In genomic region chr1:82371844-82372498, GRCh38 we compare ENCODE assay signal across 17 cellular contexts.
"Had no signal": no experiment of that assay in that cellular context is flagged by ENCODE, and none has a peak within 500 bp of the region (broad histone marks: within the 10 kb centered on the region; RNA-seq: fewer than 3 reads in every experiment).

No MANE protein-coding gene starts in this region.

- H3K4me3 Mint-ChIP-seq: activated naive CD8-positive, alpha-beta T cell treated with anti-CD3 and anti-CD28 coated beads for 36 hours; neural crest cell; stimulated activated naive CD8-positive, alpha-beta T cell treated with anti-CD3 and anti-CD28 coated beads, Interleukin-15, Interleukin-2, amounts not matched to agents 100 ng/mL and 50 ng/mL, for 24 hours; T-helper 1 cell treated with Interleukin-12 subunit alpha and Interleukin-12 subunit beta and Interleukin-4 antibody, amounts not matched to agents 30 μg/mL and 1 μg/mL, for 36 hours had no signal

- H2AFZ ChIP-seq: parathyroid adenoma had no signal

- H3K4me3 ChIP-seq: gastroesophageal sphincter, left ventricle myocardium inferior, testis had no signal

- H3K27ac Mint-ChIP-seq: activated naive CD8-positive, alpha-beta T cell treated with anti-CD3 and anti-CD28 coated beads for 36 hours; stimulated activated naive CD8-positive, alpha-beta T cell treated with anti-CD3 and anti-CD28 coated beads, Interleukin-15, Interleukin-2, amounts not matched to agents 100 ng/mL and 50 ng/mL, for 24 hours; T-helper 1 cell treated with Interleukin-12 subunit alpha and Interleukin-12 subunit beta and Interleukin-4 antibody, amounts not matched to agents 30 μg/mL and 1 μg/mL, for 36 hours had no signal

- H3K9ac ChIP-seq: parathyroid adenoma had no signal

- H3K27ac ChIP-seq: gastroesophageal sphincter, left ventricle myocardium inferior, parathyroid adenoma, testis had no signal

- H3K27me3 Mint-ChIP-seq: activated naive CD8-positive, alpha-beta T cell treated with anti-CD3 and anti-CD28 coated beads for 36 hours; stimulated activated naive CD8-positive, alpha-beta T cell treated with anti-CD3 and anti-CD28 coated beads, Interleukin-15, Interleukin-2, amounts not matched to agents 100 ng/mL and 50 ng/mL, for 24 hours had no signal

- H3K27me3 ChIP-seq: gastroesophageal sphincter, testis had no signal

- H3K4me1 ChIP-seq: left ventricle myocardium inferior, parathyroid adenoma, testis had no signal

- H3K9me3 Mint-ChIP-seq: activated naive CD8-positive, alpha-beta T cell treated with anti-CD3 and anti-CD28 coated beads for 36 hours; neural crest cell; T-helper 1 cell treated with Interleukin-12 subunit alpha and Interleukin-12 subunit beta and Interleukin-4 antibody, amounts not matched to agents 30 μg/mL and 1 μg/mL, for 36 hours had no signal

- FAIRE-seq: colon, TTC549 had no signal

- H3K9me3 ChIP-seq: gastroesophageal sphincter, testis had no signal

- DNase-seq: activated CD4-positive, alpha-beta T cell treated with anti-CD3 and anti-CD28 coated beads, Interleukin-2, amount 50 U/mL, for 4 hours; activated CD4-positive, CD25-positive, alpha-beta regulatory T cell; activated effector memory CD4-positive, alpha-beta T cell treated with Interleukin-2 at 50 U/mL for 16 hours; activated naive CD8-positive, alpha-beta T cell treated with anti-CD3 and anti-CD28 coated beads for 36 hours; activated T-cell treated with anti-CD3 and anti-CD28 coated beads, Interleukin-2, amount 50 U/mL, for 1 hour; anterior cingulate cortex; islet precursor cell; left ventricle myocardium inferior; stimulated activated CD4-positive, alpha-beta T cell treated with anti-CD3 and anti-CD28 coated beads, Interleukin-4, amount 100 ng/mL, for 24 hours; testis had no signal

- H3K79me2 ChIP-seq: parathyroid adenoma had no signal

- H3K36me3 Mint-ChIP-seq: activated naive CD8-positive, alpha-beta T cell treated with anti-CD3 and anti-CD28 coated beads for 36 hours had no signal

- H3K36me3 ChIP-seq: gastroesophageal sphincter, left ventricle myocardium inferior had no signal

- H3K4me1 Mint-ChIP-seq: activated naive CD8-positive, alpha-beta T cell treated with anti-CD3 and anti-CD28 coated beads for 36 hours; neural crest cell had no signal
